11 cellular contexts compared by ENCODE assay signal in the genomic region with DNA sequence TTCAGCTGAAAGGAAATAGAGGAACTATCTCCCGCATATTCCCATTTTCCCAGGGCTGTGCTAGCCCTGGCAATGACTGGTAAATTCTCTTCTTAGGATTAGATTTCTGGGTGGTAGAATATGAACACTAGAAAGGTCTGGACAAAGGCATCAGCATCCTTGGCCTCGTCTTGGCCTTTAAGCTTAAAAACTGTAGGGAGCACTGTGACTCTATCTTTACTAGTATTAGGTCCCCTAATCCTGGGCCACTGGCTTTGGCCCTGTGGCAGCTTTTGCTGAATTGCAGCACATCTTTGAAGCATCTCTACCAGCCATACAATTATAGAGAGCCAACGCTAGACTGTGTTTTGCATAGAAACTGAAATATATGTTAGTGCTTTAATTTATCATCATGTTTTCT. TPM values are rescaled to one million over a fixed set of nuclear protein-coding genes. Genes with fewer than 3 reads are reported as not detected.
DNase-seq lines count a peak whose midpoint lies in the region; ATAC-seq and TF ChIP-seq lines count a peak whose summit lies in the region.
"Had no signal": no experiment of that assay in that cellular context is flagged by ENCODE, and none has a peak within 500 bp of the region (broad histone marks: within the 10 kb centered on the region; RNA-seq: fewer than 3 reads in every experiment).

No MANE protein-coding gene starts in this region.

- peak; percentile 53 for ATAC-seq in GM21447 (IDR thresholded peaks at IDR 0.05; ENCODE audit: unreplicated experiment)
- ATAC-seq in stimulated activated memory B cell treated with anti-CD40 and anti-IgM and Interleukin-4, amounts not matched to agents 10 μg/mL and 1 μg/mL and 100 μg/mL, for 72 hours, result no peak
- ATAC-seq in GM21786 (IDR thresholded peaks at IDR 0.05; ENCODE audit: unreplicated experiment), result no peak
- ATAC-seq in GM18858 (IDR thresholded peaks at IDR 0.05; ENCODE audit: unreplicated experiment), result no peak
- ATAC-seq: heart left ventricle had no signal

- TF ChIP-seq CTCF in fibroblast of villous mesenchyme (IDR thresholded peaks at IDR 0.05; ENCODE audit: insufficient read depth, low read depth, low read length), result no peak
- no peak for TF ChIP-seq CTCF in tibial artery (IDR thresholded peaks at IDR 0.05)

- H3K4me3 Mint-ChIP-seq in stimulated activated memory B cell treated with anti-CD40 and anti-IgM and Interleukin-4, amounts not matched to agents 10 μg/mL and 1 μg/mL and 100 μg/mL, for 72 hours, result no peak overlapping the region

- H3K27me3 ChIP-seq in tibial artery, result peaks cover 0 to 13% of the 10 kb centered on the region in 2 donors

- H3K27me3 Mint-ChIP-seq in stimulated activated memory B cell treated with anti-CD40 and anti-IgM and Interleukin-4, amounts not matched to agents 10 μg/mL and 1 μg/mL and 100 μg/mL, for 72 hours, result peaks cover 33% of the 10 kb centered on the region

- no peaks in the 10 kb centered on the region for H3K36me3 Mint-ChIP-seq in stimulated activated memory B cell treated with anti-CD40 and anti-IgM and Interleukin-4, amounts not matched to agents 10 μg/mL and 1 μg/mL and 100 μg/mL, for 72 hours

- H3K4me1 ChIP-seq in tibial artery, result no peaks in the 10 kb centered on the region

- H3K4me3 ChIP-seq in fibroblast of villous mesenchyme (ENCODE audit: low read depth, low read length) (no peak overlapping the region), tibial artery (no peak overlapping the region)
- H3K4me3 ChIP-seq: heart left ventricle, MG63 had no signal

- H3K27ac Mint-ChIP-seq in stimulated activated memory B cell treated with anti-CD40 and anti-IgM and Interleukin-4, amounts not matched to agents 10 μg/mL and 1 μg/mL and 100 μg/mL, for 72 hours, result no peak overlapping the region

- in situ Hi-C loops in G401 (cut with HindIII; ENCODE audit: low sequenced_read_pairs), result no loop called here

- H3K36me3 ChIP-seq in tibial artery, result no peaks in the 10 kb centered on the region
- H3K36me3 ChIP-seq: heart left ventricle, MG63, neutrophil had no signal

- intact Hi-C loops in tibial artery (cut with DNase I; ENCODE audit: low total_unique reads), result loop anchor here (10.0 kb wide), 1 partner anchor 176 kb away; no protein-coding TSS in a partner anchor

- H3K27ac ChIP-seq in tibial artery, result no peak overlapping the region
- H3K27ac ChIP-seq: heart left ventricle, neutrophil had no signal

- DNase-seq in G401 (ENCODE audit: low spot score) (peak; percentile 15), RPMI8226 (peak; percentile 40), fibroblast of villous mesenchyme (ENCODE audit: low read depth) (peak; percentile 7), tibial artery (no peak)
- DNase-seq: heart left ventricle, MG63 had no signal

- no peaks in the 10 kb centered on the region for H3K9me3 ChIP-seq in tibial artery
- H3K9me3 ChIP-seq: heart left ventricle, MG63, neutrophil had no signal

- no peaks in the 10 kb centered on the region for H3K9me3 Mint-ChIP-seq in stimulated activated memory B cell treated with anti-CD40 and anti-IgM and Interleukin-4, amounts not matched to agents 10 μg/mL and 1 μg/mL and 100 μg/mL, for 72 hours

- peaks cover 7% of the 10 kb centered on the region for H3K4me1 Mint-ChIP-seq in stimulated activated memory B cell treated with anti-CD40 and anti-IgM and Interleukin-4, amounts not matched to agents 10 μg/mL and 1 μg/mL and 100 μg/mL, for 72 hours

RNA-seq across cellular contexts. Expression of a gene that starts 41.5 kb away (rescaled TPM):
- 1.3 TPM in 1 of 2 replicates, not detected in the other for total RNA-seq in G401 (2014; rRNA removed; shearing (Covaris generic))
- not detected in 2 replicates for total RNA-seq in fibroblast of villous mesenchyme
- total RNA-seq: heart left ventricle had no signal

RNA-seq across cellular contexts. Expression of a gene that starts 56.9 kb away (rescaled TPM):
- 119 and 132 TPM in 2 replicates for total RNA-seq in G401 (2014; rRNA removed; shearing (Covaris generic))
- 32.9 and 38.4 TPM in 2 replicates for total RNA-seq in fibroblast of villous mesenchyme

Comparison
In these comparisons a context has a peak if more than half of its experiments do, and no peak if none do; other contexts are left out.
1. DNase-seq: peak in G401 (single experiment), RPMI8226 (single experiment) and fibroblast of villous mesenchyme (single experiment); none in tibial artery (0 of 2).